8 cellular contexts compared by ENCODE assay signal in the genomic region with DNA sequence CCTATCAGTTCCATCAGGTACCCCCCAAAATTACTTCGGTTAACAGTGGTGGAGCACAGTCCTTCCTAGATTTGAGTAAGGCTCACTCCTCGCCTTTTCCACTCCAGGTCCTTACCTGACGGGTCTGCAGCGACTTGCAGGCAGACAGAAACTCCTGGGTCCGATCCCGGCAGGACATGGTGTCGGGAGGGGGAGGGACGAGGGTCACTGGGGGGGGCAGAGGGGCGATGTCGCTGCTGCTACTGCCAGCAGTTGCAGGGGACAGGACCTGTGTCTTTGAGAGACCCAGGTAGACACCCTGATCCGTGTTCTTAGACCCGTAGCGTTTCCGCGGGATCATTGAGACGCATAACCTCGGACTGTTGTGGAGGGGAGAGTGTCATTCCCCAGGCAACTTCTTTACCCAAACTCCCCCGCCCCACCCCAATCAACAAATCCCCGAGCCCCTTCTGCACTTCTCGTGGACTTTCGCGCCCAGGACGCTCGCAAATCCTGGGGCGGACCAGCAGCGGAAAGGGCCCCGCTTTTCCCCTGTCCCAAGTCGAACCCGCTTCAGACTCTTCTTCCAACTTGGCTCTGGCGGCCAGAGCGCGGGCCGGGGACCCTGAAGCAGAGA. TPM values are rescaled to one million over a fixed set of nuclear protein-coding genes. Genes with fewer than 3 reads are reported as not detected.
A peak's percentile ranks its signal among the peaks of the same experiment; 100 is the strongest.
DNase-seq lines count a peak whose midpoint lies in the region; ATAC-seq and TF ChIP-seq lines count a peak whose summit lies in the region.

No MANE protein-coding gene starts in this region.

- POLR2A ChIA-PET in CD8-positive, alpha-beta T cell (lab: Charles Lee), result interaction anchor here (1.0 to 5.5 kb wide), 15 partner anchors 9 to 240 kb away, joined by 3 to 67 read pairs (median 6); partner anchors contain the start of genes HNRNPUL2, NXF1, SLC3A2 and TMEM179B

- peak overlapping the region; percentile 95 for H3K4me3 ChIP-seq in CD8-positive, alpha-beta T cell (ENCODE audit: low read depth, low read length)
- peak overlapping the region; percentile 97 for H3K4me3 ChIP-seq in iPS-20b (ENCODE audit: low read length)
- H3K4me3 ChIP-seq in stomach smooth muscle (ENCODE audit: low read length in 2 of 2), result peak overlapping the region; percentile 92 to 94

- H3K9me3 ChIP-seq in CD8-positive, alpha-beta T cell (ENCODE audit: low read length), result no peaks in the 10 kb centered on the region
- H3K9me3 ChIP-seq in iPS-20b (ENCODE audit: insufficient read depth, low read depth, low read length), result no peaks in the 10 kb centered on the region
- H3K9me3 ChIP-seq in stomach smooth muscle (ENCODE audit: control insufficient read depth in 2 of 2, low read length in 2 of 2), result no peaks in the 10 kb centered on the region

- no peak for TF ChIP-seq CTCF in CD8-positive, alpha-beta T cell (IDR thresholded peaks at IDR 0.05)
- TF ChIP-seq CTCF in HFFc6 (IDR thresholded peaks at IDR 0.05), result no peak

- H3K9ac ChIP-seq in iPS-20b (ENCODE audit: low read depth, low read length), result peak overlapping the region; percentile 94
- peak overlapping the region; percentile 90 to 99 for H3K9ac ChIP-seq in stomach smooth muscle (ENCODE audit: low read length in 2 of 2)

- no peaks in the 10 kb centered on the region for H3K27me3 ChIP-seq in CD8-positive, alpha-beta T cell (ENCODE audit: insufficient read depth, low read length)
- H3K27me3 ChIP-seq in iPS-20b (ENCODE audit: insufficient read depth, low read length) (no peaks in the 10 kb centered on the region), stomach smooth muscle (ENCODE audit: control insufficient read depth in 1 of 2, insufficient read depth in 2 of 2, low read length in 2 of 2) (no peaks in the 10 kb centered on the region)

- peaks cover 21% of the 10 kb centered on the region for H3K4me1 ChIP-seq in CD8-positive, alpha-beta T cell (ENCODE audit: insufficient read depth, low read length)
- H3K4me1 ChIP-seq in iPS-20b (ENCODE audit: insufficient read depth, low read length) (peaks cover 4% of the 10 kb centered on the region; the same call in 1 of the 2 replicates), stomach smooth muscle (ENCODE audit: control insufficient read depth, insufficient read depth, low read length) (peaks cover 21% of the 10 kb centered on the region)

- peaks cover 38% of the 10 kb centered on the region for H3K4me1 Mint-ChIP-seq in CD8-positive, alpha-beta T cell (ENCODE audit: low read depth)
- peaks cover 35% of the 10 kb centered on the region for H3K4me1 Mint-ChIP-seq in HFFc6 (ENCODE audit: low read depth)

- H3K9me3 Mint-ChIP-seq in CD8-positive, alpha-beta T cell, result no peaks in the 10 kb centered on the region
- H3K9me3 Mint-ChIP-seq in HFFc6, result no peaks in the 10 kb centered on the region
- H3K9me3 Mint-ChIP-seq in activated naive CD4-positive, alpha-beta T cell treated with anti-CD3 and anti-CD28 coated beads, Interleukin-2, amount 50 U/mL, for 72 hours, result no peaks in the 10 kb centered on the region

- peaks cover 62% of the 10 kb centered on the region for H3K36me3 Mint-ChIP-seq in CD8-positive, alpha-beta T cell
- peaks cover 31% of the 10 kb centered on the region for H3K36me3 Mint-ChIP-seq in HFFc6 (ENCODE audit: low read depth)
- peaks cover 4 to 11% of the 10 kb centered on the region in 2 donors for H3K36me3 Mint-ChIP-seq in activated naive CD4-positive, alpha-beta T cell treated with anti-CD3 and anti-CD28 coated beads, Interleukin-2, amount 50 U/mL, for 72 hours

- CTCF ChIA-PET in CD8-positive, alpha-beta T cell (lab: Charles Lee), result interaction anchor here (1.4 kb wide), 1 partner anchor 33 kb away, joined by 3 read pairs; no protein-coding TSS in a partner anchor

- no peak for ATAC-seq in CD8-positive, alpha-beta T cell
- no peak for ATAC-seq in activated naive CD4-positive, alpha-beta T cell treated with anti-CD3 and anti-CD28 coated beads, Interleukin-2, amount 50 U/mL, for 72 hours
- no peak for ATAC-seq in GM21619 (IDR thresholded peaks at IDR 0.05; ENCODE audit: unreplicated experiment)

- H3K36me3 ChIP-seq in CD8-positive, alpha-beta T cell (ENCODE audit: insufficient read depth, low read length), result peaks cover 28% of the 10 kb centered on the region
- peaks cover 44% of the 10 kb centered on the region for H3K36me3 ChIP-seq in iPS-20b (ENCODE audit: insufficient read depth, low read depth, low read length)
- H3K36me3 ChIP-seq in stomach smooth muscle (ENCODE audit: control insufficient read depth in 2 of 2, insufficient read depth in 2 of 2, low read length in 2 of 2), result peaks cover 27 to 30% of the 10 kb centered on the region in 2 donors

- peak overlapping the region; percentile 96 for H3K4me3 Mint-ChIP-seq in CD8-positive, alpha-beta T cell
- H3K4me3 Mint-ChIP-seq in HFFc6, result peak overlapping the region; percentile 95

- DNase-seq in CD8-positive, alpha-beta T cell, result no peak
- no peak for DNase-seq in HFFc6
- DNase-seq in activated naive CD4-positive, alpha-beta T cell treated with anti-CD3 and anti-CD28 coated beads, Interleukin-2, amount 50 U/mL, for 72 hours (ENCODE audit: low spot score in 2 of 2), result no peak
- no peak for DNase-seq in GOT3 (lab: John Stamatoyannopoulos, UW)
- DNase-seq in SKM-1 (lab: John Stamatoyannopoulos, UW; ENCODE audit: unreplicated experiment), result no peak

- no peaks in the 10 kb centered on the region for H3K27me3 Mint-ChIP-seq in CD8-positive, alpha-beta T cell (ENCODE audit: low read depth)
- peaks cover 7% of the 10 kb centered on the region for H3K27me3 Mint-ChIP-seq in HFFc6 (ENCODE audit: insufficient read depth)

- intact Hi-C loops in CD8-positive, alpha-beta T cell (cut with DNase I, micrococcal nuclease), result loop anchor here (1.0 kb wide), 4 partner anchors 8 to 50 kb away; partner anchors contain the start of genes NXF1 (in 2 of the 2) and WDR74 (in 1 of the 2)

- peak overlapping the region; percentile 98 for H3K27ac Mint-ChIP-seq in CD8-positive, alpha-beta T cell
- peak overlapping the region; percentile 99 for H3K27ac Mint-ChIP-seq in HFFc6
- peak overlapping the region; percentile 95 to 100 for H3K27ac Mint-ChIP-seq in activated naive CD4-positive, alpha-beta T cell treated with anti-CD3 and anti-CD28 coated beads, Interleukin-2, amount 50 U/mL, for 72 hours

- H3K27ac ChIP-seq in CD8-positive, alpha-beta T cell (ENCODE audit: low read depth, low read length), result peak overlapping the region; percentile 94
- H3K27ac ChIP-seq in iPS-20b (ENCODE audit: low read length), result no peak overlapping the region
- H3K27ac ChIP-seq in stomach smooth muscle (ENCODE audit: low read length), result peak overlapping the region; percentile 96

RNA-seq across cellular contexts. Expression of gene STX5, which starts 0.8 kb away (rescaled TPM):
- 100 to 1,000 TPM; 113 TPM for total RNA-seq in CD8-positive, alpha-beta T cell
- 10 to 100 TPM; 41.4 to 54.6 (median 47.8) TPM for total RNA-seq in HFFc6 (2021; fragmentation: NEBNext Ultra II Directional; extraction: Animal tissue kit (Norgen Biotek cat#: 25700))
- 10 to 100 TPM; 23.0 to 61.3 TPM for total RNA-seq in activated naive CD4-positive, alpha-beta T cell treated with anti-CD3 and anti-CD28 coated beads, Interleukin-2, amount 50 U/mL, for 72 hours

RNA-seq across cellular contexts. Expression of gene TEX54, which starts 1.6 kb away (rescaled TPM):
- total RNA-seq in CD8-positive, alpha-beta T cell, result not detected
- total RNA-seq in HFFc6 (2021; fragmentation: NEBNext Ultra II Directional; extraction: Animal tissue kit (Norgen Biotek cat#: 25700)), result not detected
- total RNA-seq in activated naive CD4-positive, alpha-beta T cell treated with anti-CD3 and anti-CD28 coated beads, Interleukin-2, amount 50 U/mL, for 72 hours, result under 1 TPM in 1 of 2 donors, not detected in 1; 0.70 TPM

RNA-seq across cellular contexts. Expression of gene WDR74, which starts 8.4 kb away (rescaled TPM):
- total RNA-seq in CD8-positive, alpha-beta T cell, result 100 to 1,000 TPM; 231 to 245 TPM
- 10 to 100 TPM; 37.4 to 49.2 (median 41.0) TPM for total RNA-seq in HFFc6 (2021; fragmentation: NEBNext Ultra II Directional; extraction: Animal tissue kit (Norgen Biotek cat#: 25700))
- total RNA-seq in activated naive CD4-positive, alpha-beta T cell treated with anti-CD3 and anti-CD28 coated beads, Interleukin-2, amount 50 U/mL, for 72 hours, result 100 to 1,000 TPM in 1 of 2 donors, 10 to 100 TPM in 1; 87.2 to 105 TPM

RNA-seq across cellular contexts. Expression of gene NXF1, which starts 25.8 kb away (rescaled TPM):
- 100 to 1,000 TPM; 356 TPM for total RNA-seq in CD8-positive, alpha-beta T cell
- total RNA-seq in HFFc6 (2021; fragmentation: NEBNext Ultra II Directional; extraction: Animal tissue kit (Norgen Biotek cat#: 25700)), result 10 to 100 TPM; 51.5 to 57.7 (median 55.0) TPM
- total RNA-seq in activated naive CD4-positive, alpha-beta T cell treated with anti-CD3 and anti-CD28 coated beads, Interleukin-2, amount 50 U/mL, for 72 hours, result 100 to 1,000 TPM; 104 to 132 TPM

RNA-seq across cellular contexts. Expression of gene TMEM223, which starts 39.2 kb away (rescaled TPM):
- 1 to 10 TPM; 6.2 to 6.5 TPM for total RNA-seq in CD8-positive, alpha-beta T cell
- 10 to 100 TPM; 12.8 to 15.0 (median 13.6) TPM for total RNA-seq in HFFc6 (2021; fragmentation: NEBNext Ultra II Directional; extraction: Animal tissue kit (Norgen Biotek cat#: 25700))
- total RNA-seq in activated naive CD4-positive, alpha-beta T cell treated with anti-CD3 and anti-CD28 coated beads, Interleukin-2, amount 50 U/mL, for 72 hours, result 10 to 100 TPM in 1 of 2 donors, 1 to 10 TPM in 1; 8.9 to 11.3 TPM
